ENCODE assay signal across 16 cellular contexts in genomic region chr14:96901227-96901626, GRCh38.
DNase-seq lines count a peak whose midpoint lies in the region; ATAC-seq and TF ChIP-seq lines count a peak whose summit lies in the region.
"Had no signal": no experiment of that assay in that cellular context is flagged by ENCODE, and none has a peak within 500 bp of the region (broad histone marks: within the 10 kb centered on the region; RNA-seq: fewer than 3 reads in every experiment).

No MANE protein-coding gene starts in this region.

- H3K4me1 ChIP-seq in SJCRH30 = no peaks in the 10 kb centered on the region
- H3K4me1 ChIP-seq in effector memory CD4-positive, alpha-beta T cell (ENCODE audit: control insufficient read depth, insufficient read depth, low read length, poor library complexity, severe bottlenecking) = no peaks in the 10 kb centered on the region

- in situ Hi-C loops in GM13977 (cut with MboI; ENCODE audit: low pct_unique_long_range_greater_than_20kb, low sequenced_read_pairs, unreplicated experiment) = no loop called here

- no peak for TF ChIP-seq CTCF in GM13977 (IDR thresholded peaks at IDR 0.05; ENCODE audit: extremely low read depth, insufficient read depth, missing control alignments)

- no peaks in the 10 kb centered on the region for H3K9me3 ChIP-seq in SJCRH30 (replicated peaks)
- no peaks in the 10 kb centered on the region for H3K9me3 ChIP-seq in effector memory CD4-positive, alpha-beta T cell (ENCODE audit: control insufficient read depth, low read length)

- no peak overlapping the region for H3K27ac ChIP-seq in SJCRH30
- no peak overlapping the region for H3K27ac ChIP-seq in effector memory CD4-positive, alpha-beta T cell (ENCODE audit: insufficient read depth, low read length, poor library complexity, severe bottlenecking)
- H3K27ac ChIP-seq: cardiac muscle cell, epithelial cell of prostate, HL-60, RWPE1 had no signal

- no peaks in the 10 kb centered on the region for H3K27me3 ChIP-seq in SJCRH30
- H3K27me3 ChIP-seq in effector memory CD4-positive, alpha-beta T cell (replicated peaks; ENCODE audit: control insufficient read depth, insufficient read depth, low read length, poor library complexity, severe bottlenecking) = no peaks in the 10 kb centered on the region
- H3K27me3 ChIP-seq: cardiac muscle cell had no signal

- no peak overlapping the region for H3K4me3 ChIP-seq in SJCRH30
- no peak overlapping the region for H3K4me3 ChIP-seq in effector memory CD4-positive, alpha-beta T cell (ENCODE audit: insufficient read depth, low read depth, low read length, poor library complexity, severe bottlenecking)
- H3K4me3 ChIP-seq: cardiac muscle cell had no signal

- ATAC-seq in GM19455 (IDR thresholded peaks at IDR 0.05; ENCODE audit: unreplicated experiment) (peak; percentile 64), HG02852 (IDR thresholded peaks at IDR 0.05; ENCODE audit: unreplicated experiment) (peak; percentile 92), HG03520 (IDR thresholded peaks at IDR 0.05; ENCODE audit: unreplicated experiment) (peak; percentile 66)

- DNase-seq in GM13977 (ENCODE audit: low spot score) (peak; percentile 36), middle frontal gyrus (ENCODE audit: extremely low spot score, low spot score) (no peak), SJCRH30 (no peak)
- no peak for DNase-seq in stimulated activated CD8-positive, alpha-beta memory T cell treated with anti-CD3 and anti-CD28 coated beads, Interleukin-4, amount 100 ng/mL, for 48 hours
- DNase-seq in effector memory CD4-positive, alpha-beta T cell = no peak
- DNase-seq: activated naive CD4-positive, alpha-beta T cell treated with anti-CD3 and anti-CD28 coated beads, Interleukin-2, amount 10 ng/mL, durations not matched to agents 7 days and 5 days; hypothalamus; posterior cingulate gyrus; T-helper 9 cell had no signal

- H3K36me3 ChIP-seq in SJCRH30 = no peaks in the 10 kb centered on the region; the same call in 1 of the 2 replicates
- H3K36me3 ChIP-seq in effector memory CD4-positive, alpha-beta T cell (ENCODE audit: control insufficient read depth, insufficient read depth, low read length) = no peaks in the 10 kb centered on the region
- H3K36me3 ChIP-seq: cardiac muscle cell had no signal
